Comparison of ENCODE assay signal across 1 cellular context in genomic region chr4:1289232-1290164, GRCh38.
TF ChIP-seq lines count a peak whose summit lies in the region.

Gene MAEA, plus strand, starts transcription at chr4:1289891. Its CDS starts 23 bp downstream, at chr4:1289914.

TF ChIP-seq in K562, 482 proteins besides CTCF, POLR2A, EP300 and RAD21 (continued from another document and continues in another):
- TF ChIP-seq ZNF277 (CRISPR knock-in tag; IDR thresholded peaks at IDR 0.05; ENCODE audit: borderline replicate concordance) = no peak
- no peak for TF ChIP-seq ZNF551 (CRISPR knock-in tag; IDR thresholded peaks at IDR 0.05)
- TF ChIP-seq SRF (CRISPR knock-in tag; IDR thresholded peaks at IDR 0.05) = no peak; a peak in 1 of 4 replicates
- TF ChIP-seq ZKSCAN8 (CRISPR knock-in tag; IDR thresholded peaks at IDR 0.05) = no peak
- TF ChIP-seq ZNF436 (CRISPR knock-in tag; IDR thresholded peaks at IDR 0.05) = no peak
- TF ChIP-seq ELF1 (tag; IDR thresholded peaks at IDR 0.05) = peak; percentile 97
- TF ChIP-seq KLF16 (IDR thresholded peaks at IDR 0.05) = no peak
- TF ChIP-seq HBP1 (CRISPR knock-in tag; IDR thresholded peaks at IDR 0.05) = no peak
- peak; percentile 31 to 66; a peak in 2 of 4 replicates for TF ChIP-seq SIN3A (IDR thresholded peaks at IDR 0.05; ENCODE audit: borderline replicate concordance in 2 of 2, control insufficient read depth in 1 of 2, low read depth in 2 of 2, low read length in 2 of 2)
- peak; percentile 44; the same call in 1 of the 2 replicates for TF ChIP-seq ZNF583 (CRISPR knock-in tag; IDR thresholded peaks at IDR 0.05)
- no peak for TF ChIP-seq CHD7 (IDR thresholded peaks at IDR 0.05; ENCODE audit: low read depth, low read length)
- TF ChIP-seq ZNF282 (CRISPR knock-in tag; IDR thresholded peaks at IDR 0.05) = no peak
- TF ChIP-seq ZNF77 (CRISPR knock-in tag; IDR thresholded peaks at IDR 0.05) = no peak
- TF ChIP-seq C11orf30 (IDR thresholded peaks at IDR 0.05; ENCODE audit: low read depth) = peak; percentile 76
- no peak for TF ChIP-seq MLX (CRISPR knock-in tag; conservative IDR thresholded peaks at IDR 0.05)
- TF ChIP-seq TSC22D4 (tag; IDR thresholded peaks at IDR 0.05) = no peak
- no peak for TF ChIP-seq PRPF4 (IDR thresholded peaks at IDR 0.05; ENCODE audit: insufficient read depth, low read depth, low read length, poor library complexity, severe bottlenecking)
- no peak for TF ChIP-seq SIRT6 (IDR thresholded peaks at IDR 0.05; ENCODE audit: low read depth, low read length)
- TF ChIP-seq ZNF639 (CRISPR knock-in tag; conservative IDR thresholded peaks at IDR 0.05 in 1 of 2, IDR thresholded peaks at IDR 0.05 in 1 of 2) = peak in 1 of 2 experiments; percentile 64; a peak in 1 of 4 replicates
- peak; percentile 41 to 83 for TF ChIP-seq E2F6 (IDR thresholded peaks at IDR 0.05; ENCODE audit: borderline replicate concordance in 1 of 2, extremely low read depth in 1 of 2, insufficient read depth in 1 of 2, insufficient read length in 1 of 2, low read depth in 1 of 2, low read length in 1 of 2, poor library complexity in 1 of 2, severe bottlenecking in 1 of 2)
- peak; percentile 77 for TF ChIP-seq KDM5B (IDR thresholded peaks at IDR 0.05; ENCODE audit: insufficient replicate concordance, low read depth, low read length)
- TF ChIP-seq PHF20 (IDR thresholded peaks at IDR 0.05; ENCODE audit: partially characterized antibody) = peak; percentile 93
- TF ChIP-seq NR1H2 (CRISPR knock-in tag; IDR thresholded peaks at IDR 0.05) = 0 out of 2 replicates have a peak, but pooled peaks have one; percentile 21
- TF ChIP-seq E2F1 (CRISPR knock-in tag; IDR thresholded peaks at IDR 0.05) = peak; percentile 35; the same call in 1 of the 2 replicates
- no peak for TF ChIP-seq DLX4 (CRISPR knock-in tag; IDR thresholded peaks at IDR 0.05)
- TF ChIP-seq POLR3A (IDR thresholded peaks at IDR 0.05; ENCODE audit: borderline replicate concordance, extremely low read depth, insufficient read depth, insufficient read length) = no peak
- TF ChIP-seq COPS2 (conservative IDR thresholded peaks at IDR 0.05) = no peak
- no peak for TF ChIP-seq ZNF121 (CRISPR knock-in tag; conservative IDR thresholded peaks at IDR 0.05)
- TF ChIP-seq FOXO4 (CRISPR knock-in tag; IDR thresholded peaks at IDR 0.05) = no peak
- TF ChIP-seq RFX1 (IDR thresholded peaks at IDR 0.05) = no peak
- 0 out of 2 replicates have a peak, but pooled peaks have one; percentile 31 for TF ChIP-seq LCOR (CRISPR knock-in tag; IDR thresholded peaks at IDR 0.05)
- TF ChIP-seq HNRNPLL (IDR thresholded peaks at IDR 0.05; ENCODE audit: low read depth, low read length, poor library complexity, severe bottlenecking) = peak; percentile 44
- peak; percentile 17; the same call in 1 of the 2 replicates for TF ChIP-seq ZNF740 (CRISPR knock-in tag; IDR thresholded peaks at IDR 0.05)
- peak in 1 of 2 experiments; percentile 17; a peak in 1 of 4 replicates for TF ChIP-seq ZNF740 (tag; IDR thresholded peaks at IDR 0.05)
- TF ChIP-seq NFYB (IDR thresholded peaks at IDR 0.05; ENCODE audit: extremely low read depth, insufficient read length) = peak; percentile 89
- no peak for TF ChIP-seq SNIP1 (IDR thresholded peaks at IDR 0.05; ENCODE audit: low read depth)
